Comparison of ENCODE assay signal across 16 cellular contexts in the genomic region with DNA sequence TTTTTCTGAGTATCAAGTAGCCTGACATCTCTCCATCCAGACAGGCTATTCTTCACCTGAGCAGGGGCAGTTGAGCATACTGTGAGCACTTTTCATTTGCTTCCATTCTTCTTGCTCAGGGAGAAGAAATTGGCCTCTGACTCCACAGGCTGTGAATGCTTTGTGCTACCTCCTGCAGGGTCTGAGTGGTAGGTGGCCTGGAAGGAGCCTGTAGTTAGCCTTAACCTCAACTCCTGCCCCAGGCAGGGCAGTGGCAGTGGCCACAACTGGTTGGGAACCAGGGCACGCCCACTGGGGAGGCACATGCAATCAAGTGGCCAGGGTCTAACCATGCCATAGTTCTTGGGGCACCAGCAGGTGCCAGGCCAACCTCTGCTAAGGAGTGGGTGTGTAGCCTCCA. TPM values are rescaled to one million over a fixed set of nuclear protein-coding genes. Genes with fewer than 3 reads are reported as not detected.
A peak's percentile ranks its signal among the peaks of the same experiment; 100 is the strongest.
DNase-seq lines count a peak whose midpoint lies in the region; ATAC-seq and TF ChIP-seq lines count a peak whose summit lies in the region.
"Had no signal": no experiment of that assay in that cellular context is flagged by ENCODE, and none has a peak within 500 bp of the region (broad histone marks: within the 10 kb centered on the region; RNA-seq: fewer than 3 reads in every experiment).

No MANE protein-coding gene starts in this region.

- POLR2A ChIA-PET in RWPE1 (lab: Yijun Ruan, JAX; ENCODE audit: low non-redundant PET), result no interaction called here

- H4K20me1 ChIP-seq in GM23338 (replicated peaks; ENCODE audit: insufficient read depth), result no peaks in the 10 kb centered on the region
- H4K20me1 ChIP-seq: BLaER1 treated with 17β-estradiol and CSF1 and Interleukin-3, amounts not matched to agents 10 nM and 100 nM had no signal

- H3K4me3 ChIP-seq in GM23338, result no peak overlapping the region
- H3K4me3 ChIP-seq in Peyer's patch, result no peak overlapping the region
- H3K4me3 ChIP-seq: BLaER1 treated with 17β-estradiol and CSF1 and Interleukin-3, amounts not matched to agents 10 nM and 100 nM; GM12878; GM23248 had no signal

- H2AFZ ChIP-seq in GM23338, result no peak overlapping the region
- H2AFZ ChIP-seq: GM23248 had no signal

- H3K27ac Mint-ChIP-seq in GM23338 (no peak overlapping the region), endothelial cell (ENCODE audit: unreplicated experiment) (no peak overlapping the region)
- H3K27ac Mint-ChIP-seq in stimulated activated effector memory CD8-positive, alpha-beta T cell treated with anti-CD3 and anti-CD28 coated beads, Interleukin-12 subunit alpha, Interleukin-12 subunit beta, amount 100 ng/mL, for 72 hours, result peak overlapping the region; percentile 32
- H3K27ac Mint-ChIP-seq: CD4-positive, CD25-positive, alpha-beta regulatory T cell had no signal

- H3K4me1 ChIP-seq in GM23338 (ENCODE audit: insufficient read depth) (no peaks in the 10 kb centered on the region), Peyer's patch (no peaks in the 10 kb centered on the region)

- CTCF ChIA-PET in RWPE1 (lab: Yijun Ruan, JAX), result interaction anchor here (0.6 kb wide), 1 partner anchor 98 kb away, joined by 3 read pairs; a partner anchor contains a TSS

- H3K4me1 Mint-ChIP-seq in GM23338 (no peaks in the 10 kb centered on the region), endothelial cell (ENCODE audit: unreplicated experiment) (peaks cover 6% of the 10 kb centered on the region)
- H3K4me1 Mint-ChIP-seq in stimulated activated effector memory CD8-positive, alpha-beta T cell treated with anti-CD3 and anti-CD28 coated beads, Interleukin-12 subunit alpha, Interleukin-12 subunit beta, amount 100 ng/mL, for 72 hours, result no peaks in the 10 kb centered on the region
- H3K4me1 Mint-ChIP-seq: IgD-negative memory B cell had no signal

- H3K4me3 Mint-ChIP-seq in GM23338, result no peak overlapping the region
- no peak overlapping the region for H3K4me3 Mint-ChIP-seq in stimulated activated effector memory CD8-positive, alpha-beta T cell treated with anti-CD3 and anti-CD28 coated beads, Interleukin-12 subunit alpha, Interleukin-12 subunit beta, amount 100 ng/mL, for 72 hours
- H3K4me3 Mint-ChIP-seq in endothelial cell (ENCODE audit: unreplicated experiment), result no peak overlapping the region
- H3K4me3 Mint-ChIP-seq: CD4-positive, CD25-positive, alpha-beta regulatory T cell; IgD-negative memory B cell had no signal

- no peaks in the 10 kb centered on the region for H3K9me2 ChIP-seq in GM23338 (ENCODE audit: insufficient read depth)

- H3K27ac ChIP-seq in GM23338 (ENCODE audit: low read depth) (no peak overlapping the region), RWPE1 (peak overlapping the region; percentile 33), Peyer's patch (no peak overlapping the region)
- H3K27ac ChIP-seq: GM23248 had no signal

- no peaks in the 10 kb centered on the region for H3K79me2 ChIP-seq in GM23338 (replicated peaks; ENCODE audit: insufficient read depth)

- H3K9me3 Mint-ChIP-seq in GM23338 (no peaks in the 10 kb centered on the region), endothelial cell (ENCODE audit: unreplicated experiment) (no peaks in the 10 kb centered on the region)
- H3K9me3 Mint-ChIP-seq in stimulated activated effector memory CD8-positive, alpha-beta T cell treated with anti-CD3 and anti-CD28 coated beads, Interleukin-12 subunit alpha, Interleukin-12 subunit beta, amount 100 ng/mL, for 72 hours, result no peaks in the 10 kb centered on the region
- H3K9me3 Mint-ChIP-seq: CD4-positive, CD25-positive, alpha-beta regulatory T cell; IgD-negative memory B cell had no signal

- H3K27me3 Mint-ChIP-seq in GM23338 (ENCODE audit: insufficient read depth, low read depth, poor library complexity) (peaks cover 4% of the 10 kb centered on the region), endothelial cell (ENCODE audit: unreplicated experiment) (peaks cover 2% of the 10 kb centered on the region)
- H3K27me3 Mint-ChIP-seq: CD4-positive, CD25-positive, alpha-beta regulatory T cell; IgD-negative memory B cell had no signal

- TF ChIP-seq CTCF in GM23338 (conservative IDR thresholded peaks at IDR 0.05; ENCODE audit: low read depth in 2 of 2) (no peak), RWPE1 (conservative IDR thresholded peaks at IDR 0.05; ENCODE audit: low read depth) (no peak), Peyer's patch (IDR thresholded peaks at IDR 0.05) (no peak), endothelial cell (IDR thresholded peaks at IDR 0.05; ENCODE audit: unreplicated experiment) (no peak)

- H3K27me3 ChIP-seq in GM23338 (ENCODE audit: insufficient read depth) (no peaks in the 10 kb centered on the region), Peyer's patch (no peaks in the 10 kb centered on the region)
- H3K27me3 ChIP-seq: BLaER1 treated with 17β-estradiol and CSF1 and Interleukin-3, amounts not matched to agents 10 nM and 100 nM had no signal

- no peaks in the 10 kb centered on the region for H3K36me3 Mint-ChIP-seq in GM23338 (ENCODE audit: low read depth)
- H3K36me3 Mint-ChIP-seq in stimulated activated effector memory CD8-positive, alpha-beta T cell treated with anti-CD3 and anti-CD28 coated beads, Interleukin-12 subunit alpha, Interleukin-12 subunit beta, amount 100 ng/mL, for 72 hours, result peaks cover 13% of the 10 kb centered on the region
- no peaks in the 10 kb centered on the region for H3K36me3 Mint-ChIP-seq in endothelial cell (ENCODE audit: low read depth, unreplicated experiment)

- H3K36me3 ChIP-seq in GM23338 (ENCODE audit: insufficient read depth) (no peaks in the 10 kb centered on the region), Peyer's patch (no peaks in the 10 kb centered on the region)

- H3F3A ChIP-seq in GM23338 (replicated peaks; ENCODE audit: low read depth), result no peaks in the 10 kb centered on the region

- no peak for DNase-seq in GM23338 (ENCODE audit: low spot score)
- DNase-seq in RWPE1 (ENCODE audit: low spot score), result no peak
- DNase-seq in iPS-NIHi11 (ENCODE audit: low spot score), result peak; percentile 16
- DNase-seq in stimulated activated effector memory CD8-positive, alpha-beta T cell treated with anti-CD3 and anti-CD28 coated beads, Interleukin-12 subunit alpha, Interleukin-12 subunit beta, amount 100 ng/mL, for 72 hours (ENCODE audit: low spot score in 2 of 2), result no peak
- no peak for DNase-seq in Peyer's patch
- DNase-seq in COLO668 (lab: John Stamatoyannopoulos, UW; ENCODE audit: unreplicated experiment), result no peak
- DNase-seq in endothelial cell (ENCODE audit: low spot score), result no peak
- DNase-seq: 8988T; AML-193; CD4-positive, CD25-positive, alpha-beta regulatory T cell; DMS79; H7 had no signal

- H3K4me2 ChIP-seq in GM23338, result no peak overlapping the region

- ATAC-seq in GM23338, result peak; percentile 71
- no peak for ATAC-seq in stimulated activated effector memory CD8-positive, alpha-beta T cell treated with anti-CD3 and anti-CD28 coated beads, Interleukin-12 subunit alpha, Interleukin-12 subunit beta, amount 100 ng/mL, for 72 hours
- ATAC-seq: GM12878 had no signal

- no peak for TF ChIP-seq POLR2A in Peyer's patch (IDR thresholded peaks at IDR 0.05)

- no peaks in the 10 kb centered on the region for H3K9me3 ChIP-seq in Peyer's patch
- H3K9me3 ChIP-seq: BLaER1 treated with 17β-estradiol and CSF1 and Interleukin-3, amounts not matched to agents 10 nM and 100 nM had no signal

TF ChIP-seq in GM23338, 12 proteins besides CTCF, POLR2A, EP300 and RAD21:
- TF ChIP-seq NANOG (IDR thresholded peaks at IDR 0.05; ENCODE audit: borderline replicate concordance) (no peak), EZH2 (IDR thresholded peaks at IDR 0.05; ENCODE audit: low read depth, unreplicated experiment) (no peak), EZH2phosphoT487 (IDR thresholded peaks at IDR 0.05; ENCODE audit: unreplicated experiment) (no peak), CREB1 (CRISPR knock-in tag; IDR thresholded peaks at IDR 0.05; ENCODE audit: low read depth) (no peak), POLR2AphosphoS5 (IDR thresholded peaks at IDR 0.05; ENCODE audit: low read depth) (no peak)
- TF ChIP-seq, protein P1, sequence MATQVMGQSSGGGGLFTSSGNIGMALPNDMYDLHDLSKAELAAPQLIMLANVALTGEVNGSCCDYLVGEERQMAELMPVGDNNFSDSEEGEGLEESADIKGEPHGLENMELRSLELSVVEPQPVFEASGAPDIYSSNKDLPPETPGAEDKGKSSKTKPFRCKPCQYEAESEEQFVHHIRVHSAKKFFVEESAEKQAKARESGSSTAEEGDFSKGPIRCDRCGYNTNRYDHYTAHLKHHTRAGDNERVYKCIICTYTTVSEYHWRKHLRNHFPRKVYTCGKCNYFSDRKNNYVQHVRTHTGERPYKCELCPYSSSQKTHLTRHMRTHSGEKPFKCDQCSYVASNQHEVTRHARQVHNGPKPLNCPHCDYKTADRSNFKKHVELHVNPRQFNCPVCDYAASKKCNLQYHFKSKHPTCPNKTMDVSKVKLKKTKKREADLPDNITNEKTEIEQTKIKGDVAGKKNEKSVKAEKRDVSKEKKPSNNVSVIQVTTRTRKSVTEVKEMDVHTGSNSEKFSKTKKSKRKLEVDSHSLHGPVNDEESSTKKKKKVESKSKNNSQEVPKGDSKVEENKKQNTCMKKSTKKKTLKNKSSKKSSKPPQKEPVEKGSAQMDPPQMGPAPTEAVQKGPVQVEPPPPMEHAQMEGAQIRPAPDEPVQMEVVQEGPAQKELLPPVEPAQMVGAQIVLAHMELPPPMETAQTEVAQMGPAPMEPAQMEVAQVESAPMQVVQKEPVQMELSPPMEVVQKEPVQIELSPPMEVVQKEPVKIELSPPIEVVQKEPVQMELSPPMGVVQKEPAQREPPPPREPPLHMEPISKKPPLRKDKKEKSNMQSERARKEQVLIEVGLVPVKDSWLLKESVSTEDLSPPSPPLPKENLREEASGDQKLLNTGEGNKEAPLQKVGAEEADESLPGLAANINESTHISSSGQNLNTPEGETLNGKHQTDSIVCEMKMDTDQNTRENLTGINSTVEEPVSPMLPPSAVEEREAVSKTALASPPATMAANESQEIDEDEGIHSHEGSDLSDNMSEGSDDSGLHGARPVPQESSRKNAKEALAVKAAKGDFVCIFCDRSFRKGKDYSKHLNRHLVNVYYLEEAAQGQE (IDR thresholded peaks at IDR 0.05; ENCODE audit: unreplicated experiment), result no peak

RNA-seq across cellular contexts. Expression of a gene that starts 7.6 kb away (rescaled TPM):
- total RNA-seq in GM23338 (2014; rRNA removed; shearing (Covaris generic)), result 2.4 and 5.4 TPM in 2 replicates
- 1.6 and 3.3 TPM in 2 replicates for polyA plus RNA-seq in GM23338 (2016; fragmentation: Nextera tagmentation; extraction: Ambion mirVana)
- total RNA-seq in Peyer's patch, result 10 to 100 TPM in 1 of 4 donors, 1 to 10 TPM in 3; 4.4 to 24.8 (median 5.3) TPM
- 3.8 TPM for total RNA-seq in endothelial cell (ENCODE audit: unreplicated experiment)
